Comparison of ENCODE assay signal across 8 cellular contexts in genomic region chr1:27366411-27367159, GRCh38. TPM values are rescaled to one million over a fixed set of nuclear protein-coding genes. Genes with fewer than 3 reads are reported as not detected.
DNase-seq lines count a peak whose midpoint lies in the region; ATAC-seq and TF ChIP-seq lines count a peak whose summit lies in the region.

Gene MAP3K6, minus strand, starts transcription at chr1:27366961. Its CDS starts 364 bp downstream, at chr1:27366597.

- peaks cover 22% of the 10 kb centered on the region for H3K36me3 ChIP-seq in osteoblast (ENCODE audit: insufficient read depth, low read length)

- peak within 1 kb of the TSS; percentile 76 for H3K27ac ChIP-seq in osteoblast (ENCODE audit: low read depth, low read length)

- H3K79me2 ChIP-seq in osteoblast (ENCODE audit: insufficient read depth, low read length): peaks cover 12% of the 10 kb centered on the region

- H3K4me3 ChIP-seq in Jurkat, Clone E6-1 (ENCODE audit: low read length): peak within 1 kb of the TSS; percentile 59
- peak within 1 kb of the TSS; percentile 85 for H3K4me3 ChIP-seq in osteoblast (ENCODE audit: insufficient read depth, low read length)

- no peaks in the 10 kb centered on the region for H4K20me1 ChIP-seq in osteoblast (ENCODE audit: insufficient read depth, low read length)

- TF ChIP-seq CTCF in osteoblast (IDR thresholded peaks at IDR 0.05; ENCODE audit: extremely low read depth, low read depth, low read length): peak; percentile 23

- H3K27me3 ChIP-seq in osteoblast (ENCODE audit: insufficient read depth, low read length): no peaks in the 10 kb centered on the region

- H3K4me2 ChIP-seq in osteoblast (ENCODE audit: insufficient read depth, low read length): peak within 1 kb of the TSS; percentile 99

- H3K9me3 ChIP-seq in osteoblast (ENCODE audit: low read depth, low read length): no peaks in the 10 kb centered on the region

- DNase-seq in AG08395 (ENCODE audit: low spot score) (peak; percentile 86), RKO (ENCODE audit: low spot score) (peak; percentile 83), amygdala (lab: John Stamatoyannopoulos, UW) (peak in 34 of 56 donors; percentile 11 to 63 (median 40)), cardiac septum (ENCODE audit: low spot score) (peak; percentile 93), osteoblast (ENCODE audit: insufficient read length, low spot score, missing footprints) (peak; percentile 99)
- DNase-seq in Jurkat, Clone E6-1 (ENCODE audit: low read depth, low spot score): no peak

- H2AFZ ChIP-seq in osteoblast (ENCODE audit: low read length): peak within 1 kb of the TSS; percentile 84

- H3K4me1 ChIP-seq in osteoblast (ENCODE audit: insufficient read depth, low read length): peaks cover 11% of the 10 kb centered on the region

- peak; percentile 44 for ATAC-seq in GM18502 (IDR thresholded peaks at IDR 0.05; ENCODE audit: poor library complexity, unreplicated experiment)
- no peak for ATAC-seq in HG03039 (IDR thresholded peaks at IDR 0.05; ENCODE audit: unreplicated experiment)

- intact Hi-C loops in cardiac septum (cut with DNase I): loop anchor here (2.0 to 5.0 kb wide), 2 partner anchors 26 to 44 kb away; partner anchors contain the start of genes GPR3 and TMEM222

RNA-seq across cellular contexts. Expression of gene MAP3K6, which starts in this region (rescaled TPM):
- 8.3 TPM for polyA plus RNA-seq in Jurkat, Clone E6-1 (2012; ENCODE audit: insufficient read depth, insufficient read length)
- total RNA-seq in cardiac septum (53.1 TPM), osteoblast (25.7 and 29.8 TPM in 2 replicates)
